8 cellular contexts compared by ENCODE assay signal in genomic region chr7:55964261-55964801, GRCh38. TPM values are rescaled to one million over a fixed set of nuclear protein-coding genes. Genes with fewer than 3 reads are reported as not detected.
A peak's percentile ranks its signal among the peaks of the same experiment; 100 is the strongest.
DNase-seq lines count a peak whose midpoint lies in the region; ATAC-seq and TF ChIP-seq lines count a peak whose summit lies in the region.

Gene NIPSNAP2 (plus strand): TSS chr7:55964585. CDS start chr7:55964610, 25 bp downstream.

- peaks cover 19% of the 10 kb centered on the region for H3K4me1 ChIP-seq in PC-9 (replicated peaks; ENCODE audit: insufficient read depth)

- peak within 1 kb of the TSS; percentile 92 for H3K4me3 Mint-ChIP-seq in neural crest cell

- no peaks in the 10 kb centered on the region for H3K9me3 Mint-ChIP-seq in neural crest cell

- peaks cover 49% of the 10 kb centered on the region for H3K79me2 ChIP-seq in PC-9 (ENCODE audit: low read depth)

- peaks cover 9% of the 10 kb centered on the region for H3K27me3 Mint-ChIP-seq in neural crest cell (ENCODE audit: low read depth)

- no peaks in the 10 kb centered on the region for H3K36me3 ChIP-seq in PC-9 (ENCODE audit: low read depth)

- TF ChIP-seq CTCF in HL-60 (IDR thresholded peaks at IDR 0.05; ENCODE audit: insufficient read depth, low read length) (no peak), PC-9 (conservative IDR thresholded peaks at IDR 0.05) (peak; percentile 64), fibroblast of villous mesenchyme (IDR thresholded peaks at IDR 0.05; ENCODE audit: insufficient read depth, low read depth, low read length) (peak; percentile 33), neural crest cell (conservative IDR thresholded peaks at IDR 0.05) (peak; percentile 66), subcutaneous adipose tissue (IDR thresholded peaks at IDR 0.05; ENCODE audit: low read depth) (no peak)

- no peaks in the 10 kb centered on the region for H3K9me3 ChIP-seq in PC-9 (ENCODE audit: insufficient read depth, low read depth)

- H4K20me1 ChIP-seq in PC-9 (ENCODE audit: insufficient read depth), result no peaks in the 10 kb centered on the region

- peak; percentile 78 for ATAC-seq in GM19467 (IDR thresholded peaks at IDR 0.05; ENCODE audit: unreplicated experiment)

- peak within 1 kb of the TSS; percentile 85 for H2AFZ ChIP-seq in PC-9

- H3K27me3 ChIP-seq in HL-60 (ENCODE audit: insufficient read depth, poor library complexity, severe bottlenecking), result no peaks in the 10 kb centered on the region
- H3K27me3 ChIP-seq in PC-9 (ENCODE audit: insufficient read depth, low read depth), result no peaks in the 10 kb centered on the region

- intact Hi-C loops in PC-9 (cut with micrococcal nuclease; ENCODE audit: unreplicated experiment), result loop anchor here (1.0 to 10.0 kb wide), 4 partner anchors 13 to 530 kb away; partner anchors contain the start of genes CCT6A, MRPS17 and PSPH

- DNase-seq in DMS114 treated with DMSO at 0.1 percent for 48 hours (lab: John Stamatoyannopoulos, UW; ENCODE audit: unreplicated experiment) (peak; percentile 35), HL-60 (ENCODE audit: low read depth in 1 of 2, low spot score in 1 of 2) (peak; percentile 23 to 33), PC-9 (peak; percentile 63 to 81), fibroblast of villous mesenchyme (ENCODE audit: low read depth) (peak; percentile 41), neural crest cell (ENCODE audit: low read depth, low spot score) (peak; percentile 62)
- DNase-seq in activated T-helper 9 cell treated with anti-CD3 and anti-CD28 coated beads, Interleukin-2, amount 50 U/mL, for 16 hours (ENCODE audit: low read depth), result peak; percentile 54

- POLR2A ChIA-PET in PC-9 (lab: Charles Lee; ENCODE audit: unreplicated experiment), result interaction anchor here (0.5 to 1.9 kb wide), 7 partner anchors 9 to 135 kb away, joined by 3 to 15 read pairs (median 3); partner anchors contain the start of genes CCT6A and PSPH

- peaks cover 7% of the 10 kb centered on the region for H3K36me3 Mint-ChIP-seq in neural crest cell (ENCODE audit: low read depth)

- H3K27ac Mint-ChIP-seq in neural crest cell (ENCODE audit: unreplicated experiment), result peak within 1 kb of the TSS; percentile 20

- no peaks in the 10 kb centered on the region for H3K9me2 ChIP-seq in PC-9 (ENCODE audit: insufficient read depth)

- peak within 1 kb of the TSS; percentile 50 for H3K27ac ChIP-seq in HL-60 (replicated peaks)
- H3K27ac ChIP-seq in PC-9, result peak within 1 kb of the TSS; percentile 54

- H3K4me2 ChIP-seq in PC-9, result peak within 1 kb of the TSS; percentile 80

- CTCF ChIA-PET in PC-9 (lab: Charles Lee), result interaction anchor here (0.6 to 1.0 kb wide), 6 partner anchors 20 to 1194 kb away, joined by 5 to 10 read pairs (median 6); partner anchors contain the start of gene PSPH

- peak within 1 kb of the TSS; percentile 63 for H3K4me3 ChIP-seq in HL-60 (replicated peaks; ENCODE audit: insufficient read depth, low read length)
- H3K4me3 ChIP-seq in PC-9, result peak within 1 kb of the TSS; percentile 67
- H3K4me3 ChIP-seq in fibroblast of villous mesenchyme (ENCODE audit: low read depth, low read length), result peak within 1 kb of the TSS; percentile 62

- no TSS peak for BruUV-seq in PC-9 (replicated peaks; lab: Mats Ljungman, UMichigan)

- H3F3A ChIP-seq in PC-9 (ENCODE audit: insufficient read depth, low read depth), result peaks cover 34% of the 10 kb centered on the region

- peaks cover 20% of the 10 kb centered on the region for H3K4me1 Mint-ChIP-seq in neural crest cell

RNA-seq across cellular contexts. Expression of gene NIPSNAP2, which starts in this region (rescaled TPM):
- total RNA-seq in PC-9 (2021), result 96.1 and 97.5 TPM in 2 replicates
- 39.7 and 53.1 TPM in 2 replicates for total RNA-seq in fibroblast of villous mesenchyme
- 51.2 and 54.3 TPM in 2 replicates for total RNA-seq in neural crest cell
- 10 to 100 TPM; 56.9 to 79.9 (median 69.8) TPM for total RNA-seq in subcutaneous adipose tissue

Comparison
In these comparisons a context has a peak if more than half of its experiments do, and no peak if none do; other contexts are left out.
1. Peak in every context shown above with its lines: DNase-seq, ATAC-seq, H3K4me3 ChIP-seq and H3K27ac ChIP-seq.
2. CTCF ChIP-seq: peak in PC-9 (single experiment), fibroblast of villous mesenchyme (single experiment) and neural crest cell (single experiment); none in HL-60 (single experiment) and subcutaneous adipose tissue (single experiment).